ENCODE assay signal across 15 cellular contexts in genomic region chr14:64324461-64325255, GRCh38. TPM values are rescaled to one million over a fixed set of nuclear protein-coding genes. Genes with fewer than 3 reads are reported as not detected.
DNase-seq lines count a peak whose midpoint lies in the region; FAIRE-seq and TF ChIP-seq lines count a peak whose summit lies in the region.
"Had no signal": no experiment of that assay in that cellular context is flagged by ENCODE, and none has a peak within 500 bp of the region (broad histone marks: within the 10 kb centered on the region; RNA-seq: fewer than 3 reads in every experiment).

No MANE protein-coding gene starts in this region.

- intact Hi-C loops in vagina (cut with DNase I) = no loop called here

- no peak overlapping the region for H3K4me3 Mint-ChIP-seq in endodermal cell

- DNase-seq in NCI-H446 treated with DMSO at 0.1 percent for 48 hours (lab: John Stamatoyannopoulos, UW) (peak; percentile 7), NCI-H446 (lab: John Stamatoyannopoulos, UW) (no peak), NCI-H524 (lab: John Stamatoyannopoulos, UW) (peak; percentile 36 to 69), endodermal cell (no peak), small intestine (no peak), anterior cingulate cortex (lab: John Stamatoyannopoulos, UW) (no peak), vagina (ENCODE audit: extremely low spot score in 2 of 2) (no peak), iPS-NIHi11 (ENCODE audit: low spot score) (no peak)
- DNase-seq: activated CD4-positive, alpha-beta T cell treated with anti-CD3 and anti-CD28 coated beads for 48 hours; H7; head of caudate nucleus; NCI-H82; ovary; stimulated activated CD4-positive, alpha-beta T cell treated with anti-CD3 and anti-CD28 coated beads, Interleukin-4, amount 100 ng/mL, for 24 hours had no signal

- no peaks in the 10 kb centered on the region for H3K4me1 ChIP-seq in endodermal cell (ENCODE audit: control insufficient read depth, insufficient read depth, low read length)
- H3K4me1 ChIP-seq in small intestine (ENCODE audit: control insufficient read depth in 2 of 2, insufficient read depth in 1 of 2, low read depth in 1 of 2, low read length in 1 of 2) = no peaks in the 10 kb centered on the region
- no peaks in the 10 kb centered on the region for H3K4me1 ChIP-seq in vagina

- no peaks in the 10 kb centered on the region for H3K36me3 ChIP-seq in endodermal cell (ENCODE audit: control insufficient read depth, insufficient read depth, low read length)
- no peaks in the 10 kb centered on the region for H3K36me3 ChIP-seq in small intestine (ENCODE audit: control insufficient read depth in 2 of 2, insufficient read depth in 2 of 2, low read length in 2 of 2)
- no peaks in the 10 kb centered on the region for H3K36me3 ChIP-seq in vagina
- H3K36me3 ChIP-seq: ovary had no signal

- H3K27ac ChIP-seq in endodermal cell (ENCODE audit: low read depth, low read length) (no peak overlapping the region), small intestine (ENCODE audit: low read depth in 1 of 2, low read length in 1 of 2) (no peak overlapping the region), vagina (no peak overlapping the region)
- H3K27ac ChIP-seq: ovary had no signal

- WGBS in endodermal cell (ENCODE audit: insufficient coverage in 1 of 2, insufficient read length in 1 of 2), 2 experiments = 90 to 100% methylated on average over 2 of the region's 2 CpGs
- WGBS in small intestine, 3 donors = 21 to 42% (median 35%) methylated on average over 2 of the region's 2 CpGs

- TF ChIP-seq CTCF in endodermal cell (conservative IDR thresholded peaks at IDR 0.05) (no peak), vagina (IDR thresholded peaks at IDR 0.05) (no peak)

- H3K4me3 ChIP-seq in endodermal cell (ENCODE audit: low read length) = no peak overlapping the region
- H3K4me3 ChIP-seq in small intestine (ENCODE audit: low read depth in 1 of 2, low read length in 2 of 2) = no peak overlapping the region
- H3K4me3 ChIP-seq in vagina = no peak overlapping the region
- H3K4me3 ChIP-seq: ovary had no signal

- no peak for TF ChIP-seq POLR2A in vagina (IDR thresholded peaks at IDR 0.05)

- no peaks in the 10 kb centered on the region for H3K4me1 Mint-ChIP-seq in endodermal cell

- H3K9ac ChIP-seq in endodermal cell (ENCODE audit: extremely low read depth, low read length, poor library complexity, severe bottlenecking) = no peak overlapping the region

- no peaks in the 10 kb centered on the region for H3K27me3 Mint-ChIP-seq in endodermal cell (ENCODE audit: insufficient read depth)

- H3K9me3 Mint-ChIP-seq in endodermal cell = no peaks in the 10 kb centered on the region
- H3K9me3 Mint-ChIP-seq: activated T-helper 2 cell treated with anti-CD3 and anti-CD28 coated beads, Interferon-gamma antibody, Interleukin-2, Interleukin-4, amounts not matched to agents 10 μg/mL and 5 μg/mL and 100 μg/mL, durations not matched to agents 14 hours and 24 hours and 36 hours had no signal

- H3K27ac Mint-ChIP-seq in endodermal cell = peak overlapping the region; percentile 36
- H3K27ac Mint-ChIP-seq: activated T-helper 2 cell treated with anti-CD3 and anti-CD28 coated beads, Interferon-gamma antibody, Interleukin-2, Interleukin-4, amounts not matched to agents 10 μg/mL and 5 μg/mL and 100 μg/mL, durations not matched to agents 14 hours and 24 hours and 36 hours had no signal

- no peaks in the 10 kb centered on the region for H3K36me3 Mint-ChIP-seq in endodermal cell (ENCODE audit: low read depth)

- peak; percentile 70 for FAIRE-seq in small intestine (lab: Jason Lieb, UNC)

- no peaks in the 10 kb centered on the region for H3K27me3 ChIP-seq in endodermal cell (ENCODE audit: control insufficient read depth, insufficient read depth, low read length, poor library complexity, severe bottlenecking)
- H3K27me3 ChIP-seq in small intestine (ENCODE audit: control insufficient read depth in 2 of 2, insufficient read depth in 2 of 2, low read length in 2 of 2) = no peaks in the 10 kb centered on the region
- no peaks in the 10 kb centered on the region for H3K27me3 ChIP-seq in vagina
- H3K27me3 ChIP-seq: ovary had no signal

- no peaks in the 10 kb centered on the region for H3K9me3 ChIP-seq in endodermal cell (ENCODE audit: control insufficient read depth, low read length)
- no peaks in the 10 kb centered on the region for H3K9me3 ChIP-seq in small intestine (ENCODE audit: control insufficient read depth, low read depth)
- no peaks in the 10 kb centered on the region for H3K9me3 ChIP-seq in vagina
- H3K9me3 ChIP-seq: ovary had no signal

RNA-seq across cellular contexts. Expression of gene ESR2, which starts 30.5 kb away (rescaled TPM):
- under 1 TPM; 0.57 to 0.66 TPM for total RNA-seq in endodermal cell
- 0.11 TPM for polyA plus RNA-seq in endodermal cell (2013, experiment 1 of 2)
- 0.21 TPM for polyA plus RNA-seq in endodermal cell (2013, experiment 2 of 2)
- under 1 TPM in 1 of 3 donors, not detected in 2; 0.19 TPM for polyA plus RNA-seq in small intestine
- total RNA-seq in vagina = 2.2 TPM

Comparison
In these comparisons a context has a peak if more than half of its experiments do, and no peak if none do; other contexts are left out.
1. DNase-seq: peak in NCI-H446 treated with DMSO at 0.1 percent for 48 hours (single experiment) and NCI-H524 (2 of 2); none in NCI-H446 (0 of 2), endodermal cell (single experiment), small intestine (single experiment), anterior cingulate cortex (0 of 58), vagina (0 of 2) and iPS-NIHi11 (single experiment).